ENCODE assay signal across 8 cellular contexts in genomic region chr2:16270441-16270840, GRCh38.
"Had no signal": no experiment of that assay in that cellular context is flagged by ENCODE, and none has a peak within 500 bp of the region (broad histone marks: within the 10 kb centered on the region; RNA-seq: fewer than 3 reads in every experiment).

No MANE protein-coding gene starts in this region.

- H3K4me1 Mint-ChIP-seq: IgD-negative memory B cell had no signal

- H3K4me3 Mint-ChIP-seq: HFFc6, IgD-negative memory B cell had no signal

- H3K27me3 Mint-ChIP-seq: IgD-negative memory B cell had no signal

- H3K27ac Mint-ChIP-seq: HFFc6, IgD-negative memory B cell had no signal

- H3K36me3 Mint-ChIP-seq: IgD-negative memory B cell had no signal

- ATAC-seq: HCT116, HepG2 had no signal

- DNase-seq: GM23248, GOT3, H7, HFFc6, KBM-7 had no signal
